8 cellular contexts compared by ENCODE assay signal in genomic region chr6:10722820-10723651, GRCh38. TPM values are rescaled to one million over a fixed set of nuclear protein-coding genes. Genes with fewer than 3 reads are reported as not detected.
DNase-seq lines count a peak whose midpoint lies in the region; ATAC-seq and TF ChIP-seq lines count a peak whose summit lies in the region.

Gene TMEM14C, plus strand, starts transcription at chr6:10723070. Its CDS starts 1,544 bp downstream, at chr6:10724614.

- peaks cover 18% of the 10 kb centered on the region for H3K4me1 ChIP-seq in Panc1 (ENCODE audit: control insufficient read depth, insufficient read depth, low read length)
- peaks cover 0 to 34% of the 10 kb centered on the region in 2 donors for H3K4me1 ChIP-seq in muscle layer of duodenum (ENCODE audit: control insufficient read depth in 1 of 2, insufficient read depth in 2 of 2, low read length in 2 of 2)

- H3K27me3 ChIP-seq in Panc1 (ENCODE audit: control insufficient read depth, insufficient read depth, low read length) = no peaks in the 10 kb centered on the region
- no peaks in the 10 kb centered on the region for H3K27me3 ChIP-seq in muscle layer of duodenum (ENCODE audit: low read depth, low read length)

- BruUV-seq in Panc1 (replicated peaks; lab: Mats Ljungman, UMichigan) = TSS peak; percentile 92

- DNase-seq in DMS153 (lab: John Stamatoyannopoulos, UW) (peak; percentile 76), Panc1 (ENCODE audit: low read depth, low spot score) (peak; percentile 91)
- DNase-seq in Jurkat, Clone E6-1 (ENCODE audit: low read depth, low spot score) = peak; percentile 77
- peak; percentile 92 to 95 for DNase-seq in activated T-cell treated with anti-CD3 and anti-CD28 coated beads, Interleukin-2, amount 50 U/mL, for 48 hours
- DNase-seq in stimulated activated CD8-positive, alpha-beta memory T cell treated with anti-CD3 and anti-CD28 coated beads, Interleukin-7, amount 100 ng/mL, for 4 hours (ENCODE audit: low read depth in 2 of 2) = peak; percentile 60 to 81

- in situ Hi-C loops in Panc1 (cut with HindIII; ENCODE audit: low pct_unique_long_range_greater_than_20kb, low sequenced_read_pairs) = no loop called here

- peak within 1 kb of the TSS; percentile 69 for H3K4me3 ChIP-seq in Jurkat, Clone E6-1 (ENCODE audit: low read length)
- H3K4me3 ChIP-seq in Panc1 (ENCODE audit: low read depth in 2 of 2, low read length in 2 of 2) (peak within 1 kb of the TSS; percentile 77 to 91), muscle layer of duodenum (ENCODE audit: low read depth in 1 of 2, low read length in 2 of 2) (peak within 1 kb of the TSS; percentile 82 to 87)

- no peak for TF ChIP-seq CTCF in Panc1 (IDR thresholded peaks at IDR 0.05)

- H3K9me3 ChIP-seq in Panc1 (ENCODE audit: control insufficient read depth, insufficient read depth, low read depth, low read length) = no peaks in the 10 kb centered on the region
- no peaks in the 10 kb centered on the region for H3K9me3 ChIP-seq in muscle layer of duodenum (ENCODE audit: control insufficient read depth in 1 of 2, low read length in 2 of 2)

- ATAC-seq in GM21619 (IDR thresholded peaks at IDR 0.05; ENCODE audit: unreplicated experiment) (peak; percentile 98), Panc1 (peak; percentile 100), esophagus mucosa (peak; percentile 98)

- peak within 1 kb of the TSS; percentile 95 for H3K27ac ChIP-seq in Panc1 (ENCODE audit: low read length)
- H3K27ac ChIP-seq in muscle layer of duodenum (ENCODE audit: low read length) = peak within 1 kb of the TSS; percentile 88

- intact Hi-C loops in Panc1 (cut with micrococcal nuclease; ENCODE audit: unreplicated experiment) = no loop called here

- POLR2A ChIA-PET in Panc1 (lab: Charles Lee) = interaction anchor here (1.0 kb wide), 1 partner anchor 200 kb away, joined by 8 read pairs; no protein-coding TSS in a partner anchor

- CTCF ChIA-PET in Panc1 (lab: Charles Lee) = interaction anchor here (0.5 kb wide), 1 partner anchor 28 kb away, joined by 11 read pairs; the partner anchor contains the start of gene PAK1IP1

- H3K36me3 ChIP-seq in Panc1 (ENCODE audit: control insufficient read depth, insufficient read depth, low read length) (no peaks in the 10 kb centered on the region), muscle layer of duodenum (ENCODE audit: control insufficient read depth in 1 of 2, insufficient read depth in 2 of 2, low read length in 2 of 2) (peaks cover 0 to 15% of the 10 kb centered on the region in 2 donors)

RNA-seq across cellular contexts. Expression of gene TMEM14C, which starts in this region (rescaled TPM):
- 43.8 TPM for polyA plus RNA-seq in Jurkat, Clone E6-1 (2012; ENCODE audit: insufficient read depth, insufficient read length)
- total RNA-seq in Panc1 (2021; ENCODE audit: unreplicated experiment) = 159 TPM
- 134 TPM for polyA plus RNA-seq in Panc1 (2012; ENCODE audit: insufficient read length)
- 64.5 TPM for total RNA-seq in esophagus mucosa

Comparison
In these comparisons a context has a peak if more than half of its experiments do, and no peak if none do; other contexts are left out.
1. Peak in every context shown above with its lines: DNase-seq, ATAC-seq, H3K4me3 ChIP-seq and H3K27ac ChIP-seq.